In genomic region chr12:102965281-102966155, GRCh38 we compare ENCODE assay signal across 12 cellular contexts. TPM values are rescaled to one million over a fixed set of nuclear protein-coding genes. Genes with fewer than 3 reads are reported as not detected.
DNase-seq lines count a peak whose midpoint lies in the region; ATAC-seq lines count a peak whose summit lies in the region.
"Had no signal": no experiment of that assay in that cellular context is flagged by ENCODE, and none has a peak within 500 bp of the region (broad histone marks: within the 10 kb centered on the region; RNA-seq: fewer than 3 reads in every experiment).

No MANE protein-coding gene starts in this region.

- H3K4me3 Mint-ChIP-seq in stimulated activated naive CD8-positive, alpha-beta T cell treated with anti-CD3 and anti-CD28 coated beads, Interleukin-15, Interleukin-2, amounts not matched to agents 100 ng/mL and 50 ng/mL, for 24 hours: peak overlapping the region; percentile 76

- ATAC-seq in stimulated activated naive CD8-positive, alpha-beta T cell treated with anti-CD3 and anti-CD28 coated beads, Interleukin-15, Interleukin-2, amounts not matched to agents 100 U/mL and 50 U/mL, for 24 hours: no peak
- peak; percentile 34 for ATAC-seq in aorta (ENCODE audit: low FRiP score)
- no peak for ATAC-seq in GM18870 (IDR thresholded peaks at IDR 0.05; ENCODE audit: unreplicated experiment)
- ATAC-seq: HCT116 had no signal

- H3K4me1 ChIP-seq in iPS-15b (ENCODE audit: control insufficient read depth, insufficient read depth, low read length): peaks cover 12% of the 10 kb centered on the region
- no peaks in the 10 kb centered on the region for H3K4me1 ChIP-seq in aorta (ENCODE audit: control insufficient read depth in 1 of 2, insufficient read depth in 2 of 2, low read length in 2 of 2)

- H3K27me3 Mint-ChIP-seq in stimulated activated naive CD8-positive, alpha-beta T cell treated with anti-CD3 and anti-CD28 coated beads, Interleukin-15, Interleukin-2, amounts not matched to agents 100 ng/mL and 50 ng/mL, for 24 hours: peaks cover 89% of the 10 kb centered on the region

- H3K4me1 Mint-ChIP-seq in stimulated activated naive CD8-positive, alpha-beta T cell treated with anti-CD3 and anti-CD28 coated beads, Interleukin-15, Interleukin-2, amounts not matched to agents 100 ng/mL and 50 ng/mL, for 24 hours (ENCODE audit: low read depth): peaks cover 26% of the 10 kb centered on the region

- intact Hi-C loops in aorta (cut with DNase I): no loop called here

- WGBS in aorta, 2 donors: 1 to 2% methylated on average over 35 to 38 of the region's 38 CpGs

- no peaks in the 10 kb centered on the region for H3K36me3 ChIP-seq in iPS-15b (ENCODE audit: control insufficient read depth, insufficient read depth, low read length)
- H3K36me3 ChIP-seq in aorta (ENCODE audit: control insufficient read depth in 1 of 2, insufficient read depth in 2 of 2, low read length in 1 of 2): no peaks in the 10 kb centered on the region

- peaks cover 5% of the 10 kb centered on the region for H3K36me3 Mint-ChIP-seq in stimulated activated naive CD8-positive, alpha-beta T cell treated with anti-CD3 and anti-CD28 coated beads, Interleukin-15, Interleukin-2, amounts not matched to agents 100 ng/mL and 50 ng/mL, for 24 hours (ENCODE audit: low read depth)

- H3K9ac ChIP-seq in iPS-15b (ENCODE audit: low read depth, low read length): no peak overlapping the region

- peaks cover 86% of the 10 kb centered on the region for H3K27me3 ChIP-seq in iPS-15b (ENCODE audit: control insufficient read depth, insufficient read depth, low read length)
- peaks cover 0 to 7% of the 10 kb centered on the region in 2 donors for H3K27me3 ChIP-seq in aorta (ENCODE audit: control insufficient read depth in 1 of 2, insufficient read depth in 2 of 2, low read length in 1 of 2)

- no peak overlapping the region for H3K27ac Mint-ChIP-seq in stimulated activated naive CD8-positive, alpha-beta T cell treated with anti-CD3 and anti-CD28 coated beads, Interleukin-15, Interleukin-2, amounts not matched to agents 100 ng/mL and 50 ng/mL, for 24 hours

- DNase-seq in stimulated activated naive CD8-positive, alpha-beta T cell treated with anti-CD3 and anti-CD28 coated beads, Interleukin-15, Interleukin-2, amounts not matched to agents 100 U/mL and 50 U/mL, for 24 hours: no peak
- DNase-seq in NCI-H774 (lab: John Stamatoyannopoulos, UW) (peak; percentile 74), aorta (no peak), NCI-H345 (lab: John Stamatoyannopoulos, UW) (no peak), GF-D8 (lab: John Stamatoyannopoulos, UW) (no peak)
- DNase-seq: activated CD4-positive, alpha-beta T cell treated with anti-CD3 and anti-CD28 coated beads, Interleukin-2, amount 50 U/mL, for 1 hour had no signal

- H3K4me3 ChIP-seq in iPS-15b (ENCODE audit: low read depth, low read length) (peak overlapping the region; percentile 52), aorta (ENCODE audit: low read length in 2 of 2) (no peak overlapping the region)

- no peak overlapping the region for H3K27ac ChIP-seq in aorta (ENCODE audit: low read depth in 1 of 2, low read length in 2 of 2)

- H3K9me3 Mint-ChIP-seq in stimulated activated naive CD8-positive, alpha-beta T cell treated with anti-CD3 and anti-CD28 coated beads, Interleukin-15, Interleukin-2, amounts not matched to agents 100 ng/mL and 50 ng/mL, for 24 hours: peaks cover 12% of the 10 kb centered on the region

- H3K9me3 ChIP-seq in iPS-15b (ENCODE audit: control insufficient read depth, insufficient read depth, low read length): peaks cover 7% of the 10 kb centered on the region
- peaks cover 6% of the 10 kb centered on the region for H3K9me3 ChIP-seq in aorta (ENCODE audit: control insufficient read depth, low read length)

RNA-seq across cellular contexts. Expression of gene ASCL1, which starts 8.0 kb away (rescaled TPM):
- total RNA-seq in aorta: not detected
- not detected for polyA plus RNA-seq in aorta
- total RNA-seq: pulmonary artery endothelial cell had no signal

RNA-seq across cellular contexts. Expression of gene PAH, which starts 48.5 kb away (rescaled TPM):
- not detected for total RNA-seq in aorta
- not detected for polyA plus RNA-seq in aorta
- total RNA-seq: Daoy, pulmonary artery endothelial cell had no signal
